24 cellular contexts compared by ENCODE assay signal in the genomic region with DNA sequence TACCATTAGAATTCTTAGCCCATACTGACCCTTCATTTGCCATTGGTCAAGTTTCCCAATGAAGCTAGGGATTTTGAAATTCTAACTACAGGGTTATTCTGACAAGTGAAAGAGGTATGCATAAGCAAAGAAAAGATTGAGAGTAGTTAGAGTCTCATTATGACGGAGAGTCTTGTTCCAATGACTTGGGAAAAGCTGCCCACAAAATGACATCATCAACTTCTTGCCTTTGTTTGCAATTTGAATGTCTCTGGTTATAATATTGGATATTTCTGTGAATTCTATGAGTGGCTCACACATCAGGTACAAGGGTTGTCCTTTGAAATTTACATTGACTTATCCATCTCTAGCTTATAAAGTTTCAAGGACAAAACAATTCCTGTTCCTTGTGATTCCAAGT.
DNase-seq lines count a peak whose midpoint lies in the region; ATAC-seq, FAIRE-seq and TF ChIP-seq lines count a peak whose summit lies in the region.
"Had no signal": no experiment of that assay in that cellular context is flagged by ENCODE, and none has a peak within 500 bp of the region (broad histone marks: within the 10 kb centered on the region; RNA-seq: fewer than 3 reads in every experiment).

No MANE protein-coding gene starts in this region.

- H3K9ac ChIP-seq in astrocyte (ENCODE audit: low read length) = no peak overlapping the region
- no peak overlapping the region for H3K9ac ChIP-seq in GM12878 (ENCODE audit: control insufficient read depth, insufficient read depth, low read length)
- no peak overlapping the region for H3K9ac ChIP-seq in trophoblast cell (ENCODE audit: low read length)
- H3K9ac ChIP-seq: BLaER1 treated with 17β-estradiol and CSF1 and Interleukin-3, amounts not matched to agents 10 nM and 100 nM had no signal

- POLR2A ChIA-PET in GM12878 (lab: Charles Lee) = no interaction called here

- RAD21 ChIA-PET in GM12878 (lab: Charles Lee; ENCODE audit: unreplicated experiment) = no interaction called here

- no peak for TF ChIP-seq EP300 in GM12878 (IDR thresholded peaks at IDR 0.05; ENCODE audit: borderline replicate concordance in 1 of 2, control insufficient read depth in 1 of 2, low read depth in 2 of 2, low read length in 2 of 2)

- no peak overlapping the region for H4K91ac ChIP-seq in trophoblast cell (ENCODE audit: low read depth, low read length)

- H3K79me2 ChIP-seq in astrocyte (ENCODE audit: insufficient read depth, low read length) (no peaks in the 10 kb centered on the region), GM12878 (ENCODE audit: control insufficient read depth, insufficient read depth, low read length) (no peaks in the 10 kb centered on the region), trophoblast cell (ENCODE audit: control insufficient read depth, insufficient read depth, low read length, poor library complexity) (no peaks in the 10 kb centered on the region)

- H2AK5ac ChIP-seq in trophoblast cell (ENCODE audit: low read length) = no peak overlapping the region

- H2BK120ac ChIP-seq in trophoblast cell (ENCODE audit: insufficient read depth, low read length, poor library complexity) = no peak overlapping the region

- CTCF ChIA-PET in GM12878 (lab: Yijun Ruan, JAX) = interaction anchor here (1.2 kb wide), 1 partner anchor 10 kb away, joined by 4 read pairs; no protein-coding TSS in a partner anchor

- no peak overlapping the region for H3K23ac ChIP-seq in trophoblast cell (ENCODE audit: low read length)

- in situ Hi-C loops in GM12878 (cut with MboI) = no loop called here

- TF ChIP-seq RAD21 in GM12878 (IDR thresholded peaks at IDR 0.05; ENCODE audit: insufficient read depth, low read depth, low read length) = no peak

- no peaks in the 10 kb centered on the region for H3K36me3 Mint-ChIP-seq in astrocyte (ENCODE audit: low read depth, unreplicated experiment)
- H3K36me3 Mint-ChIP-seq: CD14-positive monocyte; CD8-positive, alpha-beta memory T cell had no signal

- SMC1A ChIA-PET in GM12878 (lab: Charles Lee; ENCODE audit: uncharacterized antibody, unreplicated experiment) = interaction anchor here (0.7 kb wide), 1 partner anchor 215 kb away, joined by 3 read pairs; no protein-coding TSS in a partner anchor

- FAIRE-seq in D721Med (lab: Jason Lieb, UNC) (peak; percentile 56), astrocyte (lab: Jason Lieb, UNC) (no peak), GM12878 (lab: Jason Lieb, UNC) (no peak)
- FAIRE-seq: A549, G401.6, H1 had no signal

- TF ChIP-seq CTCF in D721Med (IDR thresholded peaks at IDR 0.05; ENCODE audit: insufficient read depth, missing control alignments) (no peak), astrocyte (IDR thresholded peaks at IDR 0.05; ENCODE audit: insufficient read depth, low read depth, low read length) (no peak), GM12878 (IDR thresholded peaks at IDR 0.05 in 2 of 3, conservative IDR thresholded peaks at IDR 0.05 in 1 of 3; ENCODE audit: control insufficient read depth in 2 of 3, extremely low read depth in 1 of 3, insufficient read depth in 1 of 3, low read depth in 3 of 3, low read length in 3 of 3) (no peak)

- H2AFZ ChIP-seq in astrocyte (ENCODE audit: low read depth, low read length) = no peak overlapping the region
- H2AFZ ChIP-seq in GM12878 (ENCODE audit: control insufficient read depth, low read depth, low read length) = no peak overlapping the region
- H2AFZ ChIP-seq in trophoblast cell (ENCODE audit: insufficient read depth, low read length, poor library complexity) = no peak overlapping the region

- 57% methylated on average over 1 of the region's 1 CpG for WGBS in GM12878 (ENCODE audit: insufficient coverage, insufficient replicate concordance, low lambda C conversion rate, missing lambda C conversion rate)
- WGBS in trophoblast cell (ENCODE audit: extremely low coverage, insufficient coverage, insufficient read length) = no CpG with 5 or more reads among the region's 1 CpG

- DNase-seq in D721Med (ENCODE audit: insufficient read length, low spot score) = no peak
- peak; percentile 3 for DNase-seq in astrocyte (ENCODE audit: low read depth)
- DNase-seq in GM12878 (ENCODE audit: low read depth, low spot score) = no peak
- peak; percentile 2 to 36 for DNase-seq in trophoblast cell
- DNase-seq in activated CD4-positive, CD25-positive, alpha-beta regulatory T cell treated with anti-CD3 and anti-CD28 coated beads, Interleukin-2, amount 50 U/mL, for 72 hours = no peak
- no peak for DNase-seq in COLO829 (ENCODE audit: low spot score)
- DNase-seq: 8988T; ACHN; AML-193; BE2C; Calu3; CD4-positive, alpha-beta T cell; CD8-positive, alpha-beta memory T cell; COR-L47; DMS153; DND-41; H7 had no signal

- no peak overlapping the region for H4K12ac ChIP-seq in trophoblast cell (ENCODE audit: low read depth, low read length)

- no peaks in the 10 kb centered on the region for H3K9me3 Mint-ChIP-seq in astrocyte (ENCODE audit: unreplicated experiment)

- H3K27me3 ChIP-seq in astrocyte (ENCODE audit: insufficient read depth, low read length) (no peaks in the 10 kb centered on the region), GM12878 (replicated peaks in 1 of 2; ENCODE audit: control insufficient read depth in 2 of 2, insufficient read depth in 2 of 2, low read length in 1 of 2) (no peaks in the 10 kb centered on the region), trophoblast cell (ENCODE audit: insufficient read depth, low read length) (no peaks in the 10 kb centered on the region)
- H3K27me3 ChIP-seq: BE2C; BLaER1 treated with 17β-estradiol and CSF1 and Interleukin-3, amounts not matched to agents 10 nM and 100 nM had no signal

- no peak overlapping the region for H2BK12ac ChIP-seq in trophoblast cell (ENCODE audit: low read length)

- no peak overlapping the region for H3K18ac ChIP-seq in trophoblast cell (ENCODE audit: low read length)

- H3K27ac ChIP-seq in astrocyte (ENCODE audit: low read depth, low read length) = no peak overlapping the region
- no peak overlapping the region for H3K27ac ChIP-seq in GM12878 (ENCODE audit: control insufficient read depth, insufficient read depth)
- H3K27ac ChIP-seq in trophoblast cell (ENCODE audit: low read depth, low read length) = no peak overlapping the region
- H3K27ac ChIP-seq: A549; BLaER1 treated with 17β-estradiol and CSF1 and Interleukin-3, amounts not matched to agents 10 nM and 100 nM had no signal

- H3K4ac ChIP-seq in trophoblast cell (ENCODE audit: low read depth, low read length) = no peak overlapping the region

- H3K79me1 ChIP-seq in trophoblast cell (ENCODE audit: low read length) = no peaks in the 10 kb centered on the region

- H3K4me1 ChIP-seq in astrocyte (ENCODE audit: insufficient read depth, low read length) = no peaks in the 10 kb centered on the region
- no peaks in the 10 kb centered on the region for H3K4me1 ChIP-seq in GM12878 (ENCODE audit: control insufficient read depth, insufficient read depth, low read length)
- H3K4me1 ChIP-seq in trophoblast cell (ENCODE audit: control insufficient read depth in 1 of 2, insufficient read depth in 2 of 2, low read length in 2 of 2) = no peaks in the 10 kb centered on the region
- H3K4me1 ChIP-seq: A549; BLaER1 treated with 17β-estradiol and CSF1 and Interleukin-3, amounts not matched to agents 10 nM and 100 nM had no signal

- no peak for TF ChIP-seq POLR2A in GM12878 (IDR thresholded peaks at IDR 0.05; ENCODE audit: low read depth, low read length)

- H3K4me3 Mint-ChIP-seq in astrocyte (ENCODE audit: unreplicated experiment) = no peak overlapping the region
- H3K4me3 Mint-ChIP-seq: CD14-positive monocyte; CD4-positive, alpha-beta T cell; CD8-positive, alpha-beta memory T cell had no signal

- H3K36me3 ChIP-seq in astrocyte (ENCODE audit: insufficient read depth, low read length) (no peaks in the 10 kb centered on the region), GM12878 (ENCODE audit: control insufficient read depth in 2 of 2, insufficient read depth in 2 of 2, low read length in 1 of 2) (no peaks in the 10 kb centered on the region), trophoblast cell (ENCODE audit: control insufficient read depth in 1 of 2, insufficient read depth in 2 of 2, low read length in 2 of 2) (no peaks in the 10 kb centered on the region)
- H3K36me3 ChIP-seq: BLaER1 treated with 17β-estradiol and CSF1 and Interleukin-3, amounts not matched to agents 10 nM and 100 nM had no signal

- H3K4me1 Mint-ChIP-seq in astrocyte (ENCODE audit: low read depth, unreplicated experiment) = peaks cover 3% of the 10 kb centered on the region
- H3K4me1 Mint-ChIP-seq: CD14-positive monocyte; CD8-positive, alpha-beta memory T cell had no signal

- H3K27ac Mint-ChIP-seq in astrocyte (ENCODE audit: unreplicated experiment) = no peak overlapping the region
- H3K27ac Mint-ChIP-seq: CD14-positive monocyte; CD4-positive, alpha-beta T cell; CD8-positive, alpha-beta memory T cell had no signal

- no TSS peak for BruUV-seq in GM12878 (replicated peaks; lab: Mats Ljungman, UMichigan)

- intact Hi-C loops in GM12878 (cut with micrococcal nuclease; ENCODE audit: unreplicated experiment) = no loop called here

- no peak for ATAC-seq in GM12878
- no peak for ATAC-seq in HG03521 (IDR thresholded peaks at IDR 0.05; ENCODE audit: unreplicated experiment)
- ATAC-seq: A549, HCT116 had no signal

- H4K20me1 ChIP-seq in astrocyte (ENCODE audit: insufficient read depth, low read length) (no peaks in the 10 kb centered on the region), GM12878 (ENCODE audit: control insufficient read depth, insufficient read depth) (no peaks in the 10 kb centered on the region)
- H4K20me1 ChIP-seq: BLaER1 treated with 17β-estradiol and CSF1 and Interleukin-3, amounts not matched to agents 10 nM and 100 nM had no signal

- H3K4me2 ChIP-seq in astrocyte (ENCODE audit: low read length) = no peak overlapping the region
- no peak overlapping the region for H3K4me2 ChIP-seq in GM12878 (ENCODE audit: control insufficient read depth, insufficient read depth)
- H3K4me2 ChIP-seq in trophoblast cell (ENCODE audit: low read length) = no peak overlapping the region
- H3K4me2 ChIP-seq: A549; BLaER1 treated with 17β-estradiol and CSF1 and Interleukin-3, amounts not matched to agents 10 nM and 100 nM had no signal

- H3K4me3 ChIP-seq in astrocyte (ENCODE audit: insufficient read depth, low read depth, low read length) (no peak overlapping the region), GM12878 (no peak overlapping the region), trophoblast cell (ENCODE audit: low read depth, low read length) (no peak overlapping the region)
- H3K4me3 ChIP-seq: A549; BLaER1 treated with 17β-estradiol and CSF1 and Interleukin-3, amounts not matched to agents 10 nM and 100 nM had no signal

- no peaks in the 10 kb centered on the region for H3K27me3 Mint-ChIP-seq in astrocyte (ENCODE audit: low read depth, unreplicated experiment)
- H3K27me3 Mint-ChIP-seq: CD4-positive, alpha-beta T cell; CD8-positive, alpha-beta memory T cell had no signal

- H4K8ac ChIP-seq in trophoblast cell (ENCODE audit: low read depth, low read length) = no peak overlapping the region

- no peak overlapping the region for H2BK5ac ChIP-seq in trophoblast cell (ENCODE audit: low read depth, low read length, poor library complexity)

- H3K14ac ChIP-seq in trophoblast cell (ENCODE audit: low read length) = no peak overlapping the region

- no peaks in the 10 kb centered on the region for H3K9me3 ChIP-seq in astrocyte (ENCODE audit: insufficient read depth, low read depth, low read length)
- H3K9me3 ChIP-seq in GM12878 (replicated peaks; ENCODE audit: control insufficient read depth, insufficient read depth, low read length) = peaks cover 1% of the 10 kb centered on the region; the same call in 2 of the 3 replicates
- H3K9me3 ChIP-seq in trophoblast cell (ENCODE audit: insufficient read depth, low read depth, low read length) = no peaks in the 10 kb centered on the region
- H3K9me3 ChIP-seq: BE2C; BLaER1 treated with 17β-estradiol and CSF1 and Interleukin-3, amounts not matched to agents 10 nM and 100 nM had no signal

Comparison
In these comparisons a context has a peak if more than half of its experiments do, and no peak if none do; other contexts are left out.
1. DNase-seq: peak in astrocyte (single experiment) and trophoblast cell (2 of 2); none in D721Med (single experiment), GM12878 (single experiment), activated CD4-positive, CD25-positive, alpha-beta regulatory T cell treated with anti-CD3 and anti-CD28 coated beads, Interleukin-2, amount 50 U/mL, for 72 hours (single experiment) and COLO829 (single experiment).